ENCODE assay signal across 19 cellular contexts in genomic region chr11:125086633-125087296, GRCh38. TPM values are rescaled to one million over a fixed set of nuclear protein-coding genes. Genes with fewer than 3 reads are reported as not detected.
A peak's percentile ranks its signal among the peaks of the same experiment; 100 is the strongest.
DNase-seq lines count a peak whose midpoint lies in the region; ATAC-seq and TF ChIP-seq lines count a peak whose summit lies in the region.
"Had no signal": no experiment of that assay in that cellular context is flagged by ENCODE, and none has a peak within 500 bp of the region (broad histone marks: within the 10 kb centered on the region; RNA-seq: fewer than 3 reads in every experiment).

No MANE protein-coding gene starts in this region.

- dilution Hi-C loops in mammary epithelial cell (cut with HindIII; ENCODE audit: low sequenced_read_pairs) = no loop called here

- no peak for TF ChIP-seq POLR2A in HCT116 (IDR thresholded peaks at IDR 0.05; ENCODE audit: borderline replicate concordance, extremely low read depth, insufficient read depth, insufficient read length)

- WGBS in mammary epithelial cell (ENCODE audit: low coverage, missing lambda C conversion rate) = 92% methylated on average over 14 of the region's 14 CpGs
- 89 to 91% methylated on average over 8 to 14 of the region's 14 CpGs for WGBS in endodermal cell (ENCODE audit: insufficient coverage in 1 of 2, insufficient read length in 1 of 2), 2 experiments

- H4K20me1 ChIP-seq in mammary epithelial cell (ENCODE audit: insufficient read depth, low read length) (no peaks in the 10 kb centered on the region), HCT116 (ENCODE audit: insufficient read depth) (no peaks in the 10 kb centered on the region), OCI-LY7 (ENCODE audit: insufficient read depth, low read length) (no peaks in the 10 kb centered on the region)
- H4K20me1 ChIP-seq: BLaER1 had no signal

- H3K27ac Mint-ChIP-seq in MCF 10A (ENCODE audit: low read depth, unreplicated experiment) (peak overlapping the region; percentile 40), endodermal cell (no peak overlapping the region), progenitor cell of endocrine pancreas (peak overlapping the region; percentile 21)

- H3K27ac ChIP-seq in mammary epithelial cell (ENCODE audit: insufficient read depth, low read depth, low read length) (no peak overlapping the region), HCT116 (ENCODE audit: low read depth, low read length) (no peak overlapping the region), endodermal cell (ENCODE audit: low read depth, low read length) (no peak overlapping the region), OCI-LY7 (ENCODE audit: low read depth, low read length, poor library complexity, severe bottlenecking) (no peak overlapping the region)
- H3K27ac ChIP-seq: BLaER1, SK-N-MC had no signal

- H3K27me3 ChIP-seq in mammary epithelial cell (ENCODE audit: insufficient read depth, low read length) (no peaks in the 10 kb centered on the region), HCT116 (ENCODE audit: insufficient read depth, low read length) (no peaks in the 10 kb centered on the region), endodermal cell (ENCODE audit: control insufficient read depth, insufficient read depth, low read length, poor library complexity, severe bottlenecking) (no peaks in the 10 kb centered on the region)
- H3K27me3 ChIP-seq: BLaER1 had no signal

- H3K9me3 Mint-ChIP-seq in MCF 10A (ENCODE audit: unreplicated experiment) = no peaks in the 10 kb centered on the region
- H3K9me3 Mint-ChIP-seq in endodermal cell = peaks cover 2% of the 10 kb centered on the region
- no peaks in the 10 kb centered on the region for H3K9me3 Mint-ChIP-seq in progenitor cell of endocrine pancreas (ENCODE audit: low read depth)
- H3K9me3 Mint-ChIP-seq: CD8-positive, alpha-beta memory T cell had no signal

- no peak overlapping the region for H3K4me3 Mint-ChIP-seq in MCF 10A (ENCODE audit: unreplicated experiment)
- no peak overlapping the region for H3K4me3 Mint-ChIP-seq in endodermal cell
- no peak overlapping the region for H3K4me3 Mint-ChIP-seq in progenitor cell of endocrine pancreas (ENCODE audit: low read depth)
- H3K4me3 Mint-ChIP-seq: CD8-positive, alpha-beta memory T cell had no signal

- peaks cover 12% of the 10 kb centered on the region for H3K79me2 ChIP-seq in mammary epithelial cell (ENCODE audit: insufficient read depth, low read length)
- H3K79me2 ChIP-seq in HCT116 (ENCODE audit: insufficient read depth, low read length) = no peaks in the 10 kb centered on the region
- no peaks in the 10 kb centered on the region for H3K79me2 ChIP-seq in OCI-LY7 (ENCODE audit: insufficient read depth, low read depth, low read length)

- intact Hi-C loops in MCF 10A (cut with micrococcal nuclease) = no loop called here
- intact Hi-C loops in mammary epithelial cell (cut with micrococcal nuclease) = no loop called here
- intact Hi-C loops in HCT116 (cut with micrococcal nuclease) = no loop called here
- intact Hi-C loops in OCI-LY7 (cut with micrococcal nuclease; ENCODE audit: unreplicated experiment) = no loop called here

- H3K36me3 Mint-ChIP-seq in MCF 10A (ENCODE audit: insufficient read depth, unreplicated experiment) (peaks cover 23% of the 10 kb centered on the region), endodermal cell (ENCODE audit: low read depth) (peaks cover 5% of the 10 kb centered on the region), progenitor cell of endocrine pancreas (ENCODE audit: insufficient read depth) (peaks cover 1% of the 10 kb centered on the region)

- no peak overlapping the region for H3K4me3 ChIP-seq in mammary epithelial cell (replicated peaks in 1 of 3; ENCODE audit: insufficient read depth in 1 of 3, low read depth in 2 of 3, low read length in 3 of 3)
- no peak overlapping the region for H3K4me3 ChIP-seq in HCT116 (replicated peaks in 1 of 2; ENCODE audit: low read depth in 1 of 2, low read length in 2 of 2)
- no peak overlapping the region for H3K4me3 ChIP-seq in endodermal cell (ENCODE audit: low read length)
- no peak overlapping the region for H3K4me3 ChIP-seq in OCI-LY7 (ENCODE audit: low read depth, low read length, poor library complexity, severe bottlenecking)
- H3K4me3 ChIP-seq: BLaER1, SK-N-MC had no signal

- no peak overlapping the region for H2AFZ ChIP-seq in mammary epithelial cell (ENCODE audit: low read depth, low read length)
- no peak overlapping the region for H2AFZ ChIP-seq in HCT116 (ENCODE audit: low read depth, low read length, poor library complexity, severe bottlenecking)
- H2AFZ ChIP-seq in OCI-LY7 (ENCODE audit: low read length) = no peak overlapping the region

- H3K27me3 Mint-ChIP-seq in MCF 10A (ENCODE audit: insufficient read depth, unreplicated experiment) (no peaks in the 10 kb centered on the region), endodermal cell (ENCODE audit: insufficient read depth) (no peaks in the 10 kb centered on the region), progenitor cell of endocrine pancreas (peaks cover 13% of the 10 kb centered on the region)

- no peak for TF ChIP-seq RAD21 in HCT116 (IDR thresholded peaks at IDR 0.05; ENCODE audit: low read depth)

- RAD21 ChIA-PET in HCT116 (lab: Charles Lee; ENCODE audit: low non-redundant PET in 1 of 2, low total read pairs in 2 of 2, uncharacterized antibody in 2 of 2, unreplicated experiment in 2 of 2) = no interaction called here

- peaks cover 35% of the 10 kb centered on the region for H3K4me1 Mint-ChIP-seq in MCF 10A (ENCODE audit: insufficient read depth, unreplicated experiment)
- H3K4me1 Mint-ChIP-seq in endodermal cell = peaks cover 5% of the 10 kb centered on the region
- no peaks in the 10 kb centered on the region for H3K4me1 Mint-ChIP-seq in progenitor cell of endocrine pancreas (ENCODE audit: low read depth)
- H3K4me1 Mint-ChIP-seq: CD8-positive, alpha-beta memory T cell had no signal

- H3K9ac ChIP-seq in mammary epithelial cell (ENCODE audit: insufficient read depth, low read length) = no peak overlapping the region
- no peak overlapping the region for H3K9ac ChIP-seq in HCT116 (ENCODE audit: low read length)
- no peak overlapping the region for H3K9ac ChIP-seq in endodermal cell (ENCODE audit: extremely low read depth, low read length, poor library complexity, severe bottlenecking)
- H3K9ac ChIP-seq: BLaER1 had no signal

- no peak for DNase-seq in MCF 10A (ENCODE audit: unreplicated experiment)
- DNase-seq in mammary epithelial cell = no peak
- no peak for DNase-seq in HCT116 (ENCODE audit: low read depth, low spot score)
- DNase-seq in endodermal cell = peak; percentile 37
- no peak for DNase-seq in progenitor cell of endocrine pancreas (ENCODE audit: low spot score, unreplicated experiment)
- DNase-seq in activated gamma-delta T cell treated with Interleukin-2 at 50 U/mL for 16 hours = no peak
- DNase-seq in NCI-H345 (lab: John Stamatoyannopoulos, UW) = no peak
- DNase-seq in OCI-LY7 (ENCODE audit: low spot score) = no peak
- DNase-seq: GDM1, Karpas-422, MM.1S, NCI-H1105, NCI-H187, NCI-H446 treated with DMSO at 0.1 percent for 48 hours, NCI-H82 had no signal

- POLR2A ChIA-PET in MCF 10A (lab: Yijun Ruan, JAX) (interaction anchor here (0.5 to 1.3 kb wide), 2 partner anchors 23 to 25 kb away, joined by 3 read pairs; partner anchors contain the start of genes SLC37A2 and TMEM218), HCT116 (lab: Charles Lee) (no interaction called here), OCI-LY7 (lab: Charles Lee) (interaction anchor here (0.7 kb wide), 1 partner anchor 14 kb away, joined by 3 read pairs; no protein-coding TSS in a partner anchor)

- H3K4me1 ChIP-seq in mammary epithelial cell (ENCODE audit: insufficient read depth, low read length) (peaks cover 34% of the 10 kb centered on the region), HCT116 (ENCODE audit: control insufficient read depth in 1 of 2, insufficient read depth in 2 of 2, low read length in 2 of 2) (peaks cover 17 to 56% of the 10 kb centered on the region in 2 experiments; a peak in 3 of 4 replicates), endodermal cell (ENCODE audit: control insufficient read depth, insufficient read depth, low read length) (no peaks in the 10 kb centered on the region), OCI-LY7 (ENCODE audit: insufficient read depth, low read length, poor library complexity, severe bottlenecking) (no peaks in the 10 kb centered on the region)

- no peak for ATAC-seq in HCT116
- ATAC-seq: Right ventricle myocardium inferior had no signal

- no peaks in the 10 kb centered on the region for H3K9me3 ChIP-seq in mammary epithelial cell (replicated peaks; ENCODE audit: insufficient read depth, low read length)
- no peaks in the 10 kb centered on the region for H3K9me3 ChIP-seq in HCT116 (ENCODE audit: control insufficient read depth in 1 of 2, insufficient read depth in 1 of 2, low read depth in 1 of 2, low read length in 2 of 2)
- H3K9me3 ChIP-seq in endodermal cell (ENCODE audit: control insufficient read depth, low read length) = no peaks in the 10 kb centered on the region
- H3K9me3 ChIP-seq in OCI-LY7 (ENCODE audit: low read length) = no peaks in the 10 kb centered on the region
- H3K9me3 ChIP-seq: BLaER1 had no signal

- H3K9me2 ChIP-seq in HCT116 (ENCODE audit: insufficient read depth) = no peaks in the 10 kb centered on the region
- H3K9me2 ChIP-seq in OCI-LY7 (ENCODE audit: insufficient read depth, low read length) = no peaks in the 10 kb centered on the region

- peaks cover 15% of the 10 kb centered on the region for H3K36me3 ChIP-seq in mammary epithelial cell (ENCODE audit: insufficient read depth, low read length)
- no peaks in the 10 kb centered on the region for H3K36me3 ChIP-seq in HCT116 (ENCODE audit: control insufficient read depth in 1 of 2, insufficient read depth in 2 of 2, low read length in 2 of 2)
- no peaks in the 10 kb centered on the region for H3K36me3 ChIP-seq in endodermal cell (ENCODE audit: control insufficient read depth, insufficient read depth, low read length)
- H3K36me3 ChIP-seq in OCI-LY7 (ENCODE audit: insufficient read depth, low read length) = no peaks in the 10 kb centered on the region
- H3K36me3 ChIP-seq: BLaER1 had no signal

- H3K4me2 ChIP-seq in mammary epithelial cell (ENCODE audit: insufficient read depth, low read depth, low read length) (no peak overlapping the region), HCT116 (ENCODE audit: low read length) (peak overlapping the region; percentile 45; the same call in 1 of the 2 replicates), OCI-LY7 (ENCODE audit: low read length) (no peak overlapping the region)
- H3K4me2 ChIP-seq: BLaER1 had no signal

- no peak for TF ChIP-seq CTCF in MCF 10A (IDR thresholded peaks at IDR 0.05; ENCODE audit: unreplicated experiment)
- no peak for TF ChIP-seq CTCF in mammary epithelial cell (conservative IDR thresholded peaks at IDR 0.05 in 1 of 2, IDR thresholded peaks at IDR 0.05 in 1 of 2; ENCODE audit: extremely low read depth in 1 of 2, insufficient read depth in 1 of 2, low read depth in 1 of 2, low read length in 2 of 2)
- TF ChIP-seq CTCF in HCT116 (IDR thresholded peaks at IDR 0.05 in 2 of 3, conservative IDR thresholded peaks at IDR 0.05 in 1 of 3; ENCODE audit: borderline replicate concordance in 1 of 3, insufficient read depth in 1 of 3, low read depth in 2 of 3, low read length in 2 of 3) = no peak
- no peak for TF ChIP-seq CTCF in endodermal cell (conservative IDR thresholded peaks at IDR 0.05)
- no peak for TF ChIP-seq CTCF in progenitor cell of endocrine pancreas (IDR thresholded peaks at IDR 0.05; ENCODE audit: unreplicated experiment)
- TF ChIP-seq CTCF in OCI-LY7 (conservative IDR thresholded peaks at IDR 0.05; ENCODE audit: low read length) = no peak

- BruUV-seq in MCF 10A (replicated peaks; lab: Mats Ljungman, UMichigan) (no TSS peak), mammary epithelial cell (replicated peaks; lab: Mats Ljungman, UMichigan) (no TSS peak), HCT116 (replicated peaks; lab: Mats Ljungman, UMichigan) (no TSS peak), OCI-LY7 (replicated peaks; lab: Mats Ljungman, UMichigan) (no TSS peak)

- in situ Hi-C loops in mammary epithelial cell (cut with MboI; ENCODE audit: low sequenced_read_pairs in 2 of 2) = no loop called here

- CTCF ChIA-PET in MCF 10A (lab: Yijun Ruan, JAX) = interaction anchor here (0.6 to 1.3 kb wide), 3 partner anchors 11 to 55 kb away, joined by 3 to 5 read pairs (median 3); no protein-coding TSS in a partner anchor
- CTCF ChIA-PET in mammary epithelial cell (lab: Charles Lee; ENCODE audit: low non-redundant PET) = no interaction called here
- CTCF ChIA-PET in HCT116 (lab: Charles Lee) = interaction anchor here (1.0 kb wide), 1 partner anchor 346 kb away, joined by 3 read pairs; no protein-coding TSS in a partner anchor
- CTCF ChIA-PET in OCI-LY7 (lab: Charles Lee; ENCODE audit: unreplicated experiment) = interaction anchor here (1.0 kb wide), 1 partner anchor 14 kb away, joined by 3 read pairs; no protein-coding TSS in a partner anchor

RNA-seq across cellular contexts. Expression of gene SLC37A2, which starts 23.7 kb away (rescaled TPM):
- total RNA-seq in MCF 10A (2022) = 5.2 and 7.8 TPM in 2 replicates
- total RNA-seq in mammary epithelial cell = 10 to 100 TPM; 34.8 to 85.5 TPM
- polyA plus RNA-seq in mammary epithelial cell = 80.3 TPM
- polyA minus RNA-seq in mammary epithelial cell = 76.7 TPM
- total RNA-seq in HCT116 (2021; ENCODE audit: unreplicated experiment) = 5.1 TPM
- polyA plus RNA-seq in HCT116 (2012) = 3.8 and 4.2 TPM in 2 replicates
- total RNA-seq in endodermal cell = 1 to 10 TPM; 1.0 to 1.3 TPM
- 0.57 TPM for polyA plus RNA-seq in endodermal cell (2013, experiment 1 of 2)
- polyA plus RNA-seq in endodermal cell (2013, experiment 2 of 2) = 1.4 TPM
- 0.51 and 0.62 TPM in 2 replicates for total RNA-seq in progenitor cell of endocrine pancreas
- 0.57 and 0.82 TPM in 2 replicates for total RNA-seq in OCI-LY7 (2014; rRNA removed; shearing (Covaris generic))
- 0.72 and 0.93 TPM in 2 replicates for total RNA-seq in OCI-LY7 (2022)

RNA-seq across cellular contexts. Expression of gene TMEM218, which starts 24.7 kb away (rescaled TPM):
- total RNA-seq in MCF 10A (2022) (21.1 and 31.3 TPM in 2 replicates), mammary epithelial cell (10 to 100 TPM; 15.0 to 17.5 TPM), HCT116 (2021; ENCODE audit: unreplicated experiment) (17.9 TPM), endodermal cell (10 to 100 TPM; 17.9 to 18.2 TPM), progenitor cell of endocrine pancreas (16.9 and 18.1 TPM in 2 replicates), OCI-LY7 (2022) (24.4 and 25.4 TPM in 2 replicates)
- polyA plus RNA-seq in mammary epithelial cell = 25.6 TPM
- polyA minus RNA-seq in mammary epithelial cell = 0.31 TPM
- polyA plus RNA-seq in HCT116 (2012) = 13.3 and 16.6 TPM in 2 replicates
- 44.2 TPM for polyA plus RNA-seq in endodermal cell (2013, experiment 1 of 2)
- polyA plus RNA-seq in endodermal cell (2013, experiment 2 of 2) = 36.0 TPM
- total RNA-seq in OCI-LY7 (2014; rRNA removed; shearing (Covaris generic)) = 19.6 and 28.1 TPM in 2 replicates
